28 cellular contexts compared by ENCODE assay signal in genomic region chr2:202486351-202486750, GRCh38.
"Had no signal": no experiment of that assay in that cellular context is flagged by ENCODE, and none has a peak within 500 bp of the region (broad histone marks: within the 10 kb centered on the region; RNA-seq: fewer than 3 reads in every experiment).

No MANE protein-coding gene starts in this region.

- H3K4me1 ChIP-seq: neural progenitor cell, parathyroid adenoma, psoas muscle, right lobe of liver, testis, upper lobe of right lung had no signal

- H3K9me3 ChIP-seq: left ventricle myocardium inferior, neutrophil, psoas muscle, right atrium auricular region, right lobe of liver, testis, tibial artery, upper lobe of right lung had no signal

- H3K27me3 ChIP-seq: hepatocyte, neural progenitor cell, neutrophil, right atrium auricular region, right lobe of liver, testis, tibial artery, upper lobe of right lung had no signal

- H3K36me3 ChIP-seq: left ventricle myocardium inferior, neural progenitor cell, neutrophil, right atrium auricular region, right lobe of liver, upper lobe of right lung had no signal

- H3K4me3 ChIP-seq: hepatocyte, left ventricle myocardium inferior, lung, neural progenitor cell, psoas muscle, right atrium auricular region, right lobe of liver, smooth muscle cell, testis, tibial artery, upper lobe of right lung had no signal

- DNase-seq: islet precursor cell; kidney glomerular epithelial cell; left colon; left ventricle myocardium inferior; mesendoderm; naive B cell; natural killer cell; nephron progenitor cell; occipital lobe; psoas muscle; right lobe of liver; stimulated activated CD4-positive, alpha-beta T cell treated with anti-CD3 and anti-CD28 coated beads, Interleukin-1b, Interleukin-23, amount 100 ng/mL, for 48 hours; stimulated activated CD4-positive, alpha-beta T cell treated with anti-CD3 and anti-CD28 coated beads, Interleukin-2, amount 100 ng/mL, for 48 hours; stimulated activated CD4-positive, alpha-beta T cell treated with anti-CD3 and anti-CD28 coated beads, Interleukin-4, amount 100 ng/mL, for 4 hours; stimulated activated CD8-positive, alpha-beta memory T cell treated with anti-CD3 and anti-CD28 coated beads, Interleukin-4, amount 100 ng/mL, for 48 hours; stimulated activated naive CD4-positive, alpha-beta T cell treated with Interleukin-2 at 50 U/mL for 16 hours; stimulated activated naive CD8-positive, alpha-beta T cell treated with anti-CD3 and anti-CD28 coated beads, Interleukin-15, amount 100 ng/mL, for 72 hours; testis; tibial artery; trophoblast cell; upper lobe of right lung had no signal

- H3K27ac ChIP-seq: hepatocyte, left ventricle myocardium inferior, neural progenitor cell, neutrophil, parathyroid adenoma, psoas muscle, right atrium auricular region, right lobe of liver, testis, tibial artery, upper lobe of right lung had no signal
